Comparison of ENCODE assay signal across 35 cellular contexts in genomic region chr6:115977220-115977619, GRCh38.
"Had no signal": no experiment of that assay in that cellular context is flagged by ENCODE, and none has a peak within 500 bp of the region (broad histone marks: within the 10 kb centered on the region; RNA-seq: fewer than 3 reads in every experiment).

No MANE protein-coding gene starts in this region.

- H3K4me3 Mint-ChIP-seq: activated B cell treated with CpG ODN at 0.5 μM for 24 hours; activated CD4-positive, alpha-beta memory T cell treated with anti-CD3 and anti-CD28 coated beads for 36 hours; activated naive CD8-positive, alpha-beta T cell treated with anti-CD3 and anti-CD28 coated beads for 36 hours had no signal

- H3K4me1 Mint-ChIP-seq: activated B cell treated with CpG ODN at 0.5 μM for 24 hours; activated naive CD8-positive, alpha-beta T cell treated with anti-CD3 and anti-CD28 coated beads for 36 hours had no signal

- H3K4me3 ChIP-seq: body of pancreas, breast epithelium, K562 had no signal

- H3K27ac ChIP-seq: body of pancreas, breast epithelium, RWPE1, VCaP had no signal

- H3K27ac Mint-ChIP-seq: activated B cell treated with CpG ODN at 0.5 μM for 24 hours; activated CD4-positive, alpha-beta memory T cell treated with anti-CD3 and anti-CD28 coated beads for 36 hours; activated naive CD8-positive, alpha-beta T cell treated with anti-CD3 and anti-CD28 coated beads for 36 hours had no signal

- H3K27me3 Mint-ChIP-seq: activated naive CD8-positive, alpha-beta T cell treated with anti-CD3 and anti-CD28 coated beads for 36 hours had no signal

- H3K9me3 Mint-ChIP-seq: activated B cell treated with CpG ODN at 0.5 μM for 24 hours; activated CD4-positive, alpha-beta memory T cell treated with anti-CD3 and anti-CD28 coated beads for 36 hours; activated naive CD8-positive, alpha-beta T cell treated with anti-CD3 and anti-CD28 coated beads for 36 hours had no signal

- H3K27me3 ChIP-seq: body of pancreas, breast epithelium had no signal

- ATAC-seq: body of pancreas, K562, PC-3, Right ventricle myocardium inferior had no signal

- H3K36me3 Mint-ChIP-seq: activated CD4-positive, alpha-beta memory T cell treated with anti-CD3 and anti-CD28 coated beads for 36 hours; activated naive CD8-positive, alpha-beta T cell treated with anti-CD3 and anti-CD28 coated beads for 36 hours had no signal

- H3K9me3 ChIP-seq: body of pancreas, breast epithelium had no signal

- H3K36me3 ChIP-seq: breast epithelium had no signal

- H3K4me1 ChIP-seq: body of pancreas, breast epithelium had no signal

- DNase-seq: activated B cell treated with CpG ODN at 0.5 μM for 24 hours; activated CD4-positive, alpha-beta memory T cell treated with anti-CD3 and anti-CD28 coated beads for 36 hours; activated CD4-positive, alpha-beta T cell treated with anti-CD3 and anti-CD28 coated beads for 4 hours; activated CD4-positive, alpha-beta T cell treated with anti-CD3 and anti-CD28 coated beads, Interleukin-2, amount 50 U/mL, for 1 hour; activated CD4-positive, CD25-positive, alpha-beta regulatory T cell treated with anti-CD3 and anti-CD28 coated beads, Interleukin-2, amount 50 U/mL, for 72 hours; activated CD8-positive, alpha-beta memory T cell treated with anti-CD3 and anti-CD28 coated beads, Interleukin-2, amount 50 U/mL, for 4 hours; activated effector memory CD4-positive, alpha-beta T cell treated with anti-CD3 and anti-CD28 coated beads, Interleukin-2, amount 50 U/mL, for 16 hours; activated naive CD4-positive, alpha-beta T cell; activated naive CD4-positive, alpha-beta T cell treated with anti-CD3 and anti-CD28 coated beads, Interleukin-2, amount 50 U/mL, for 16 hours; activated naive CD8-positive, alpha-beta T cell treated with anti-CD3 and anti-CD28 coated beads for 36 hours; activated T-cell treated with anti-CD3 and anti-CD28 coated beads, Interleukin-2, amount 50 U/mL, for 48 hours; amygdala; body of pancreas; NCI-H1048; NCI-H1105 treated with DMSO at 0.1 percent for 48 hours; NCI-H1436; NCI-H1694; NCI-H2029 treated with DMSO at 0.1 percent for 48 hours; NCI-H2107; NCI-H2171; NCI-H510A; NCI-H526; NCI-H748 treated with DMSO at 0.1 percent for 48 hours; NK-92 treated with Interleukin-12 subunit alpha and Interleukin-12 subunit beta, amount 100 ng/mL, for 24 hours; PC-3; SIG-M5; SW 1271; T-helper 1 cell; T-helper 2 cell; T-helper 9 cell had no signal
